9 cellular contexts compared by ENCODE assay signal in genomic region chr9:114592356-114592755, GRCh38. TPM values are rescaled to one million over a fixed set of nuclear protein-coding genes. Genes with fewer than 3 reads are reported as not detected.
DNase-seq lines count a peak whose midpoint lies in the region; ATAC-seq and TF ChIP-seq lines count a peak whose summit lies in the region.
"Had no signal": no experiment of that assay in that cellular context is flagged by ENCODE, and none has a peak within 500 bp of the region (broad histone marks: within the 10 kb centered on the region; RNA-seq: fewer than 3 reads in every experiment).

No MANE protein-coding gene starts in this region.

- no peaks in the 10 kb centered on the region for H3K9me3 ChIP-seq in breast epithelium
- no peaks in the 10 kb centered on the region for H3K9me3 ChIP-seq in neural progenitor cell (ENCODE audit: low read depth)

- no peaks in the 10 kb centered on the region for H3K36me3 ChIP-seq in breast epithelium
- peaks cover 3% of the 10 kb centered on the region for H3K36me3 ChIP-seq in neural progenitor cell

- H3K4me3 ChIP-seq in breast epithelium (peak overlapping the region in 1 of 3 donors; percentile 42), neural progenitor cell (no peak overlapping the region)

- H3K9me3 Mint-ChIP-seq in neural progenitor cell: no peaks in the 10 kb centered on the region

- peak; percentile 16 to 82 (median 35) for DNase-seq in T-helper 1 cell
- DNase-seq in breast epithelium (ENCODE audit: low spot score in 2 of 2): no peak
- peak; percentile 24 for DNase-seq in mucosa of gallbladder (ENCODE audit: low spot score)
- DNase-seq in NCI-H226: no peak
- no peak for DNase-seq in neural progenitor cell (ENCODE audit: low spot score)

- TF ChIP-seq CTCF in breast epithelium (IDR thresholded peaks at IDR 0.05) (peak; percentile 4 to 50 (median 29)), neural progenitor cell (IDR thresholded peaks at IDR 0.05) (no peak)

- H3K27ac ChIP-seq in breast epithelium: peak overlapping the region; percentile 60 to 65
- H3K27ac ChIP-seq in neural progenitor cell: no peak overlapping the region
- H3K27ac ChIP-seq: parathyroid adenoma had no signal

- H3K36me3 Mint-ChIP-seq in neural progenitor cell: peaks cover 16% of the 10 kb centered on the region

- no peak overlapping the region for H2AFZ ChIP-seq in neural progenitor cell (replicated peaks)
- H2AFZ ChIP-seq: parathyroid adenoma had no signal

- H3K4me1 ChIP-seq in breast epithelium: peaks cover 0 to 17% of the 10 kb centered on the region in 2 donors
- peaks cover 11% of the 10 kb centered on the region for H3K4me1 ChIP-seq in neural progenitor cell

- intact Hi-C loops in breast epithelium (cut with DNase I; ENCODE audit: low total_unique reads): loop anchor here (5.0 kb wide), 1 partner anchor 520 kb away; no protein-coding TSS in a partner anchor

- peaks cover 88% of the 10 kb centered on the region for H3K79me2 ChIP-seq in neural progenitor cell (ENCODE audit: low read depth)

- H3K27me3 Mint-ChIP-seq in neural progenitor cell (ENCODE audit: insufficient read depth, low read depth): peaks cover 2% of the 10 kb centered on the region

- no peaks in the 10 kb centered on the region for H3K27me3 ChIP-seq in breast epithelium
- H3K27me3 ChIP-seq in neural progenitor cell: no peaks in the 10 kb centered on the region

- ATAC-seq in GM19043 (IDR thresholded peaks at IDR 0.05; ENCODE audit: low read depth, unreplicated experiment): peak; percentile 25
- ATAC-seq in HG02884 (IDR thresholded peaks at IDR 0.05; ENCODE audit: unreplicated experiment): no peak
- no peak for ATAC-seq in HG02970 (IDR thresholded peaks at IDR 0.05; ENCODE audit: low FRiP score, unreplicated experiment)

- H3K4me2 ChIP-seq in neural progenitor cell: no peak overlapping the region

- H3F3A ChIP-seq in neural progenitor cell (ENCODE audit: low read depth): no peaks in the 10 kb centered on the region

- no peak overlapping the region for H3K27ac Mint-ChIP-seq in neural progenitor cell

- H3K4me3 Mint-ChIP-seq in neural progenitor cell: no peak overlapping the region

- peaks cover 18% of the 10 kb centered on the region for H3K4me1 Mint-ChIP-seq in neural progenitor cell

- no peak for TF ChIP-seq POLR2A in breast epithelium (IDR thresholded peaks at IDR 0.05)

- H3K9ac ChIP-seq in neural progenitor cell: no peak overlapping the region
- H3K9ac ChIP-seq: parathyroid adenoma had no signal

- H4K20me1 ChIP-seq in neural progenitor cell (ENCODE audit: low read depth): peaks cover 47% of the 10 kb centered on the region

RNA-seq across cellular contexts. Expression of gene ATP6V1G1, which starts 4.8 kb away (rescaled TPM):
- 100 to 1,000 TPM; 151 to 240 (median 227) TPM for total RNA-seq in breast epithelium
- total RNA-seq in mucosa of gallbladder: 68.9 TPM
- 157 and 253 TPM in 2 replicates for total RNA-seq in neural progenitor cell (ENCODE audit: low replicate concordance)

RNA-seq across cellular contexts. Expression of gene TMEM268, which starts 18.7 kb away (rescaled TPM):
- total RNA-seq in breast epithelium (10 to 100 TPM; 12.8 to 21.3 (median 16.8) TPM), mucosa of gallbladder (8.3 TPM), neural progenitor cell (ENCODE audit: low replicate concordance) (0.65 and 0.77 TPM in 2 replicates)

Comparison
In these comparisons a context has a peak if more than half of its experiments do, and no peak if none do; other contexts are left out.
1. DNase-seq: peak in T-helper 1 cell (5 of 5) and mucosa of gallbladder (single experiment); none in breast epithelium (0 of 2), NCI-H226 (single experiment) and neural progenitor cell (single experiment).